In the genomic region with DNA sequence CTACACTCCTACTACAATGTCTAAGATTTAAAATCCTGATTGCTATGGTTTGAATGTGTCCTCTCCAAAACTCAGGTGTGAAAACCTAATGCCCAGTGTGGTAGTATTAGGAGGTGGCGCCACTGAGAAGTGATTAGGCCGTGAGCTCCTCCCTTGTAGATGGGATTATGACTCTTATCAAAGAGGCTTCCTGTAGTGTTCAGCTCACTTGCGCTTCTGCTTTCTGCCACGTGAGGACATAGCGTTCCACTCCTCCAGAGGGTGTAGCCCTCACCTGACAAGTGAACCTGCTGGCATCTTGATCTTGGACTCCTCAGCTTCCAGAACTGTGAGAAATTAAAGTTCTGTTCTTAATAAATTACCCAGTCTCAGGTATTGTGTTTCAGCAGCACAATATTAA, we compare ENCODE assay signal across 9 cellular contexts. TPM values are rescaled to one million over a fixed set of nuclear protein-coding genes. Genes with fewer than 3 reads are reported as not detected.
DNase-seq lines count a peak whose midpoint lies in the region; ATAC-seq, FAIRE-seq and TF ChIP-seq lines count a peak whose summit lies in the region.
"Had no signal": no experiment of that assay in that cellular context is flagged by ENCODE, and none has a peak within 500 bp of the region (broad histone marks: within the 10 kb centered on the region; RNA-seq: fewer than 3 reads in every experiment).

No MANE protein-coding gene starts in this region.

- H3K36me3 ChIP-seq in keratinocyte (ENCODE audit: control insufficient read depth in 2 of 2, extremely low read depth in 1 of 2, insufficient read depth in 2 of 2, low read length in 2 of 2) (no peaks in the 10 kb centered on the region), aorta (ENCODE audit: control insufficient read depth in 1 of 2, insufficient read depth in 2 of 2, low read length in 1 of 2) (no peaks in the 10 kb centered on the region), GM23248 (ENCODE audit: low read depth) (no peaks in the 10 kb centered on the region)

- DNase-seq in ELF-1 (ENCODE audit: low read depth, low spot score) (peak; percentile 47), T-helper 17 cell (no peak), keratinocyte (ENCODE audit: low read depth, low spot score) (peak; percentile 77), aorta (no peak), GM23248 (no peak)

- peak overlapping the region; percentile 53 for H2AFZ ChIP-seq in keratinocyte (ENCODE audit: control insufficient read depth, low read length)
- no peak overlapping the region for H2AFZ ChIP-seq in GM23248

- ATAC-seq in HG02884 (IDR thresholded peaks at IDR 0.05; ENCODE audit: unreplicated experiment) = peak; percentile 52
- peak; percentile 96 for ATAC-seq in T-helper 17 cell
- no peak for ATAC-seq in aorta (ENCODE audit: low FRiP score)
- no peak for ATAC-seq in HG03439 (IDR thresholded peaks at IDR 0.05; ENCODE audit: unreplicated experiment)
- ATAC-seq in GM18870 (IDR thresholded peaks at IDR 0.05; ENCODE audit: unreplicated experiment) = no peak

- intact Hi-C loops in aorta (cut with DNase I) = loop anchor here in 1 of 2 donors (5.0 kb wide), 1 partner anchor 51 kb away; no protein-coding TSS in a partner anchor

- no peaks in the 10 kb centered on the region for H3K27me3 ChIP-seq in keratinocyte (ENCODE audit: control insufficient read depth, extremely low read depth, insufficient read depth, low read length)
- H3K27me3 ChIP-seq in aorta (ENCODE audit: control insufficient read depth in 1 of 2, insufficient read depth in 2 of 2, low read length in 1 of 2) = no peaks in the 10 kb centered on the region
- no peaks in the 10 kb centered on the region; the same call in 1 of the 2 replicates for H3K27me3 ChIP-seq in GM23248 (replicated peaks; ENCODE audit: insufficient read depth)

- H3K4me1 ChIP-seq in keratinocyte (ENCODE audit: control insufficient read depth, extremely low read depth, insufficient read depth, low read length) (peaks cover 3% of the 10 kb centered on the region), aorta (ENCODE audit: control insufficient read depth in 1 of 2, insufficient read depth in 2 of 2, low read length in 2 of 2) (no peaks in the 10 kb centered on the region), GM23248 (ENCODE audit: insufficient read depth) (no peaks in the 10 kb centered on the region)

- H3K27me3 Mint-ChIP-seq in T-helper 17 cell = no peaks in the 10 kb centered on the region

- TF ChIP-seq CTCF in keratinocyte (optimal IDR thresholded peaks at IDR 0.05 in 1 of 3, IDR thresholded peaks at IDR 0.05 in 1 of 3, conservative IDR thresholded peaks at IDR 0.05 in 1 of 3; ENCODE audit: extremely low read depth in 1 of 3, insufficient read depth in 2 of 3, low read length in 3 of 3) = peak; percentile 39 to 66 (median 57)

- no peak overlapping the region for H3K4me3 ChIP-seq in keratinocyte (ENCODE audit: control insufficient read depth in 2 of 3, extremely low read depth in 1 of 3, insufficient read depth in 2 of 3, low read depth in 1 of 3, low read length in 3 of 3)
- no peak overlapping the region for H3K4me3 ChIP-seq in aorta (ENCODE audit: low read length in 2 of 2)
- H3K4me3 ChIP-seq in GM23248 = no peak overlapping the region

- 40 to 45% methylated on average over 5 of the region's 5 CpGs for WGBS in aorta, 2 donors
- WGBS in GM23248 (ENCODE audit: low coverage in 1 of 2, low lambda C conversion rate in 2 of 2, missing lambda C conversion rate in 2 of 2), 2 experiments = 41 to 46% methylated on average over 5 of the region's 5 CpGs

- H3K27ac ChIP-seq in keratinocyte (ENCODE audit: control insufficient read depth, insufficient read depth, low read length) (no peak overlapping the region), aorta (ENCODE audit: low read depth in 1 of 2, low read length in 2 of 2) (no peak overlapping the region), GM23248 (no peak overlapping the region)

- in situ Hi-C loops in GM23248 (cut with MboI) = no loop called here

- H3K9ac ChIP-seq in keratinocyte (ENCODE audit: control insufficient read depth, extremely low read depth, insufficient read depth, low read length) (no peak overlapping the region), GM23248 (no peak overlapping the region)

- H3K4me2 ChIP-seq in keratinocyte (ENCODE audit: control insufficient read depth, extremely low read depth, insufficient read depth, low read depth, low read length) = peak overlapping the region; percentile 22
- H3K4me2 ChIP-seq in GM23248 (ENCODE audit: unreplicated experiment) = no peak overlapping the region

- no peaks in the 10 kb centered on the region for H4K20me1 ChIP-seq in keratinocyte (ENCODE audit: control insufficient read depth, extremely low read depth, insufficient read depth, low read length)
- no peaks in the 10 kb centered on the region for H4K20me1 ChIP-seq in GM23248 (ENCODE audit: insufficient read depth)

- H3F3A ChIP-seq in GM23248 (ENCODE audit: insufficient read depth) = no peaks in the 10 kb centered on the region

- dilution Hi-C loops in keratinocyte (cut with MboI; ENCODE audit: extremely low pct_ligation_motif_present, low sequenced_read_pairs) = no loop called here

- no peak overlapping the region for H3K4me3 Mint-ChIP-seq in T-helper 17 cell
- H3K4me3 Mint-ChIP-seq: dendritic cell treated with granulocyte-macrophage colony-stimulating factor and Interleukin-4, amounts not matched to agents 40 ng/mL and 50 ng/mL, for 4 days had no signal

- H3K4me1 Mint-ChIP-seq in T-helper 17 cell = peaks cover 9% of the 10 kb centered on the region

- H3K79me2 ChIP-seq in keratinocyte (ENCODE audit: control insufficient read depth, insufficient read depth, low read length) (no peaks in the 10 kb centered on the region), GM23248 (ENCODE audit: insufficient read depth) (no peaks in the 10 kb centered on the region)

- no peak overlapping the region for H3K27ac Mint-ChIP-seq in T-helper 17 cell
- H3K27ac Mint-ChIP-seq: dendritic cell treated with granulocyte-macrophage colony-stimulating factor and Interleukin-4, amounts not matched to agents 40 ng/mL and 50 ng/mL, for 4 days had no signal

- H3K36me3 Mint-ChIP-seq in T-helper 17 cell (ENCODE audit: low read depth) = no peaks in the 10 kb centered on the region

- H3K9me3 ChIP-seq in T-helper 17 cell (ENCODE audit: control insufficient read depth, low read length, poor library complexity, severe bottlenecking) = no peaks in the 10 kb centered on the region
- H3K9me3 ChIP-seq in keratinocyte (ENCODE audit: control insufficient read depth, low read depth, low read length) = no peaks in the 10 kb centered on the region
- H3K9me3 ChIP-seq in aorta (ENCODE audit: control insufficient read depth, low read length) = no peaks in the 10 kb centered on the region
- no peaks in the 10 kb centered on the region for H3K9me3 ChIP-seq in GM23248 (ENCODE audit: low read depth)

- no peaks in the 10 kb centered on the region for H3K9me1 ChIP-seq in keratinocyte (ENCODE audit: control insufficient read depth, extremely low read depth, insufficient read depth, low read length)

- peak; percentile 86 for FAIRE-seq in keratinocyte (lab: Jason Lieb, UNC)

- H3K9me2 ChIP-seq in GM23248 (ENCODE audit: insufficient read depth) = no peaks in the 10 kb centered on the region

RNA-seq across cellular contexts. Expression of gene WHRN, which starts 33.0 kb away (rescaled TPM):
- total RNA-seq in T-helper 17 cell = 10 to 100 TPM; 18.2 to 32.6 TPM
- 1.2 to 2.2 TPM (median 1.5 TPM) in 3 replicates for polyA plus RNA-seq in keratinocyte
- polyA plus RNA-seq in keratinocyte (2011; ENCODE audit: low read depth) = 3.4 TPM
- polyA plus RNA-seq in keratinocyte (2011; cell fraction: cytosol; rRNA removed) = 0.81 and 2.2 TPM in 2 replicates
- polyA plus RNA-seq in keratinocyte (2011; cell fraction: nucleus; rRNA removed) = 10.4 and 15.0 TPM in 2 replicates
- 2.2 and 6.7 TPM in 2 replicates for polyA plus RNA-seq in keratinocyte (2012; ENCODE audit: low replicate concordance)
- 1.5 to 2.4 TPM (median 1.9 TPM) in 3 replicates for polyA minus RNA-seq in keratinocyte
- 2.9 TPM for polyA minus RNA-seq in keratinocyte (2011; cell fraction: cytosol; rRNA and poly(A)+ RNA removed)
- polyA minus RNA-seq in keratinocyte (2011; cell fraction: nucleus; rRNA and poly(A)+ RNA removed) = 4.9 and 5.8 TPM in 2 replicates
- total RNA-seq in aorta = 1 to 10 TPM; 3.8 to 4.0 TPM
- 1 to 10 TPM; 1.5 to 3.4 TPM for polyA plus RNA-seq in aorta
- total RNA-seq in GM23248 (2014; rRNA removed; shearing (Covaris generic)) = 0.76 and 1.1 TPM in 2 replicates
- 1.5 and 1.8 TPM in 2 replicates for polyA plus RNA-seq in GM23248 (2016; fragmentation: Nextera tagmentation; extraction: Ambion mirVana)

RNA-seq across cellular contexts. Expression of gene ATP6V1G1, which starts 49.3 kb away (rescaled TPM):
- 100 to 1,000 TPM; 101 to 102 TPM for total RNA-seq in T-helper 17 cell
- 159 to 214 TPM (median 211 TPM) in 3 replicates for polyA plus RNA-seq in keratinocyte
- 104 TPM for polyA plus RNA-seq in keratinocyte (2011; ENCODE audit: low read depth)
- 222 and 310 TPM in 2 replicates for polyA plus RNA-seq in keratinocyte (2011; cell fraction: cytosol; rRNA removed)
- polyA plus RNA-seq in keratinocyte (2011; cell fraction: nucleus; rRNA removed) = 115 and 146 TPM in 2 replicates
- polyA plus RNA-seq in keratinocyte (2012; ENCODE audit: low replicate concordance) = 132 and 242 TPM in 2 replicates
- polyA minus RNA-seq in keratinocyte = 22.0 to 47.9 TPM (median 44.0 TPM) in 3 replicates
- polyA minus RNA-seq in keratinocyte (2011; cell fraction: cytosol; rRNA and poly(A)+ RNA removed) = 94.0 TPM
- 21.2 and 40.0 TPM in 2 replicates for polyA minus RNA-seq in keratinocyte (2011; cell fraction: nucleus; rRNA and poly(A)+ RNA removed)
- total RNA-seq in aorta = 10 to 100 TPM; 55.8 to 65.4 TPM
- 100 to 1,000 TPM; 102 to 166 TPM for polyA plus RNA-seq in aorta
- 127 and 131 TPM in 2 replicates for total RNA-seq in GM23248 (2014; rRNA removed; shearing (Covaris generic))
- polyA plus RNA-seq in GM23248 (2016; fragmentation: Nextera tagmentation; extraction: Ambion mirVana) = 222 and 230 TPM in 2 replicates

Comparison
In these comparisons a context has a peak if more than half of its experiments do, and no peak if none do; other contexts are left out.
1. DNase-seq: peak in ELF-1 (single experiment) and keratinocyte (single experiment); none in T-helper 17 cell (0 of 3), aorta (0 of 2) and GM23248 (single experiment).
2. ATAC-seq: peak in HG02884 (single experiment) and T-helper 17 cell (single experiment); none in aorta (single experiment), HG03439 (single experiment) and GM18870 (single experiment).